20 cellular contexts compared by ENCODE assay signal in genomic region chr9:93244101-93244500, GRCh38.
"Had no signal": no experiment of that assay in that cellular context is flagged by ENCODE, and none has a peak within 500 bp of the region (broad histone marks: within the 10 kb centered on the region; RNA-seq: fewer than 3 reads in every experiment).

No MANE protein-coding gene starts in this region.

- H3K36me3 Mint-ChIP-seq: activated CD4-positive, alpha-beta memory T cell treated with anti-CD3 and anti-CD28 coated beads for 36 hours; activated naive CD8-positive, alpha-beta T cell; immature natural killer cell; memory B cell; natural killer cell; stimulated activated memory B cell treated with anti-CD40 and anti-IgM and Interleukin-4, amounts not matched to agents 10 μg/mL and 1 μg/mL and 100 μg/mL, for 72 hours had no signal

- H3K27me3 ChIP-seq: cardiac muscle cell, esophagus muscularis mucosa, gastroesophageal sphincter, spleen, thyroid gland had no signal

- H3K4me1 ChIP-seq: parathyroid adenoma, thyroid gland had no signal

- H3K4me3 ChIP-seq: cardiac muscle cell, esophagus muscularis mucosa, gastroesophageal sphincter, spleen, thyroid gland had no signal

- H3K79me2 ChIP-seq: parathyroid adenoma had no signal

- H3K27ac ChIP-seq: cardiac muscle cell, esophagus muscularis mucosa, gastroesophageal sphincter, neutrophil, parathyroid adenoma, thyroid gland had no signal

- ATAC-seq: gastroesophageal sphincter; natural killer cell; stimulated activated memory B cell treated with anti-CD40 and anti-IgM and Interleukin-4, amounts not matched to agents 10 μg/mL and 1 μg/mL and 100 μg/mL, for 72 hours had no signal

- H3K9me3 Mint-ChIP-seq: activated B cell treated with CpG ODN at 0.5 μM for 24 hours; activated CD4-positive, alpha-beta memory T cell treated with anti-CD3 and anti-CD28 coated beads for 36 hours; immature natural killer cell; memory B cell; natural killer cell; stimulated activated memory B cell treated with anti-CD40 and anti-IgM and Interleukin-4, amounts not matched to agents 10 μg/mL and 1 μg/mL and 100 μg/mL, for 72 hours had no signal

- H3K9me3 ChIP-seq: esophagus muscularis mucosa, gastroesophageal sphincter, neutrophil, spleen, thyroid gland had no signal

- H2AFZ ChIP-seq: parathyroid adenoma had no signal

- H3K27me3 Mint-ChIP-seq: activated B cell treated with CpG ODN at 0.5 μM for 24 hours; activated CD4-positive, alpha-beta memory T cell treated with anti-CD3 and anti-CD28 coated beads for 36 hours; activated naive CD8-positive, alpha-beta T cell had no signal

- H3K27ac Mint-ChIP-seq: activated B cell treated with CpG ODN at 0.5 μM for 24 hours; activated CD4-positive, alpha-beta memory T cell treated with anti-CD3 and anti-CD28 coated beads for 36 hours; activated naive CD8-positive, alpha-beta T cell; immature natural killer cell; memory B cell; natural killer cell; stimulated activated memory B cell treated with anti-CD40 and anti-IgM and Interleukin-4, amounts not matched to agents 10 μg/mL and 1 μg/mL and 100 μg/mL, for 72 hours had no signal

- DNase-seq: activated B cell treated with CpG ODN at 0.5 μM for 24 hours; activated CD4-positive, alpha-beta memory T cell treated with anti-CD3 and anti-CD28 coated beads for 36 hours; activated CD4-positive, alpha-beta T cell treated with anti-CD3 and anti-CD28 coated beads for 4 hours; activated T-cell treated with anti-CD3 and anti-CD28 coated beads for 4 hours; dermis blood vessel endothelial cell; effector memory CD4-positive, alpha-beta T cell; immature natural killer cell; kidney glomerular epithelial cell; natural killer cell; spleen; stimulated activated CD4-positive, alpha-beta T cell treated with anti-CD3 and anti-CD28 coated beads, Interleukin-4, amount 100 ng/mL, for 4 hours; thyroid gland had no signal

- H3K4me1 Mint-ChIP-seq: activated B cell treated with CpG ODN at 0.5 μM for 24 hours, memory B cell had no signal

- H3K9ac ChIP-seq: parathyroid adenoma had no signal

- H3K4me3 Mint-ChIP-seq: activated B cell treated with CpG ODN at 0.5 μM for 24 hours; activated CD4-positive, alpha-beta memory T cell treated with anti-CD3 and anti-CD28 coated beads for 36 hours; activated naive CD8-positive, alpha-beta T cell; immature natural killer cell; memory B cell; natural killer cell; stimulated activated memory B cell treated with anti-CD40 and anti-IgM and Interleukin-4, amounts not matched to agents 10 μg/mL and 1 μg/mL and 100 μg/mL, for 72 hours had no signal

- H3K36me3 ChIP-seq: neutrophil, thyroid gland had no signal
